Comparison of ENCODE assay signal across 16 cellular contexts in the genomic region with DNA sequence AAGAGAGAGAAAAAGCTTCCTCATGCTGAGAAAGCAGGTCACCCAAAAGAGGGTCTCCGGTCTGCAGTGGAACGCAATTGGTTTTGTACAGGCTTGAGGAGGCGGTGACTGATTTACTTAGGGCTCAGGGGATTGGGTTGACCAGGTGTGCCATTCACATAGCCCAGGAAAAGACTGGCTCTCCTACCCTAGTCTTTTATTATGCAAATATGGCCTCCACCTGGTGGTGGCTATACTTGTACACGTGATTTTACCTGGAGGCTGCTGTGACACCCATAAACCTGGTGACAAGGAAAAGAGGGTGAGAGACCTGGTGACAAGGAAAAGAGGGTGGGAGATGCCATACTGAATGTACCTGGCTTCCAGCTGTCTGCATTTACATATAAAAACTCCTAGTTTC.
"Had no signal": no experiment of that assay in that cellular context is flagged by ENCODE, and none has a peak within 500 bp of the region (broad histone marks: within the 10 kb centered on the region; RNA-seq: fewer than 3 reads in every experiment).

No MANE protein-coding gene starts in this region.

- H3K4me3 ChIP-seq: cardiac muscle cell, esophagus squamous epithelium, neural progenitor cell, ovary, spleen had no signal

- H3K36me3 ChIP-seq: cardiac muscle cell, esophagus squamous epithelium, neural progenitor cell, ovary, spleen had no signal

- DNase-seq: activated CD4-positive, alpha-beta memory T cell treated with anti-CD3 and anti-CD28 coated beads, Interleukin-2, amount 10 ng/mL, durations not matched to agents 7 days and 5 days; activated CD4-positive, alpha-beta T cell treated with anti-CD3 and anti-CD28 coated beads for 4 hours; activated effector memory CD4-positive, alpha-beta T cell treated with Interleukin-2 at 50 U/mL for 16 hours; activated T-cell treated with anti-CD3 and anti-CD28 coated beads, Interleukin-2, amount 50 U/mL, for 24 hours; esophagus squamous epithelium; hippocampal formation; immature natural killer cell; naive B cell; ovary; spleen; stimulated activated naive CD8-positive, alpha-beta T cell treated with anti-CD3 and anti-CD28 coated beads, Interleukin-15, amount 100 ng/mL, for 72 hours; T-helper 2 cell had no signal

- H3K27ac ChIP-seq: cardiac muscle cell, esophagus squamous epithelium, neural progenitor cell, ovary, spleen had no signal

- H3K27me3 ChIP-seq: cardiac muscle cell, esophagus squamous epithelium, neural progenitor cell, ovary, spleen had no signal

- H3K9me3 ChIP-seq: ovary had no signal

- ATAC-seq: activated naive CD4-positive, alpha-beta T cell treated with anti-CD3 and anti-CD28 coated beads, Interleukin-2, amount 50 U/mL, for 72 hours; sciatic nerve; stimulated activated naive CD8-positive, alpha-beta T cell treated with anti-CD3 and anti-CD28 coated beads, Interleukin-15, amount 100 ng/mL, for 72 hours had no signal

- H3K4me2 ChIP-seq: neural progenitor cell had no signal

- H2AFZ ChIP-seq: neural progenitor cell had no signal

- H3K4me1 ChIP-seq: neural progenitor cell had no signal
